1 cellular context compared by ENCODE assay signal in the genomic region with DNA sequence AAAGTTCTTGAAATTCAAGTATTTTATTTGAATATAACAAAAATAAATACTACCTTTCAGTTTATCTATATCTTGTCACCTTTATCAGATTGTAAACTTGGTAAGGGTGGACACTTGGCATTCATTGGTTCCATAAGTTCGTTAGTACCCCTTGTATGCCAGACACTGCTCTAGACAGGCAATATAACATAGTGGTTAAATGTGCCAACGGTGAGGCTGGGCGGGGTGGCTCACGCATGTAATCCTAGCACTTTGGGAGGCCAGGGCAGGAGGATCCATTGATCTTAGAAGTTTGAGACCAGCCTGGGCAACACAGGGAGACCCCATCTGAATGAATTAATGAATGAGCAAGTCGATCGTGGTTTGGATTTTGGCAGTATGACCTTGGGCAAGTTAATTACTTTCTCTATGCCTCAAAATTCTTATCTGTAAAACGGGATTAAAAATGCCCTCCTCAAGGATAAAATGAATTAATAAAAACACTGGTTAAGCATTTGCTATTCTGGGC.
A peak's percentile ranks its signal among the peaks of the same experiment; 100 is the strongest.
TF ChIP-seq lines count a peak whose summit lies in the region.

No MANE protein-coding gene starts in this region.

TF ChIP-seq in K562, 482 proteins besides CTCF, POLR2A, EP300 and RAD21:
- 0 out of 2 replicates have a peak, but pooled peaks have one; percentile 71 for TF ChIP-seq ZNF24 (IDR thresholded peaks at IDR 0.05)
- TF ChIP-seq ZC3H8 (IDR thresholded peaks at IDR 0.05), result no peak
